12 cellular contexts compared by ENCODE assay signal in genomic region chr11:2527621-2528291, GRCh38.
DNase-seq lines count a peak whose midpoint lies in the region; ATAC-seq lines count a peak whose summit lies in the region.
"Had no signal": no experiment of that assay in that cellular context is flagged by ENCODE, and none has a peak within 500 bp of the region (broad histone marks: within the 10 kb centered on the region; RNA-seq: fewer than 3 reads in every experiment).

No MANE protein-coding gene starts in this region.

- no peak overlapping the region for H3K4me3 Mint-ChIP-seq in activated naive CD8-positive, alpha-beta T cell treated with anti-CD3 and anti-CD28 coated beads, Interleukin-2, amount 10 ng/mL, durations not matched to agents 7 days and 5 days
- H3K4me3 Mint-ChIP-seq in activated naive CD8-positive, alpha-beta T cell treated with anti-CD3 and anti-CD28 coated beads for 36 hours = no peak overlapping the region
- H3K4me3 Mint-ChIP-seq in naive thymus-derived CD4-positive, alpha-beta T cell = peak overlapping the region in 3 of 10 donors; percentile 22 to 58 (median 30)

- peak; percentile 29 for DNase-seq in activated naive CD8-positive, alpha-beta T cell treated with anti-CD3 and anti-CD28 coated beads, Interleukin-2, amount 10 ng/mL, durations not matched to agents 7 days and 5 days
- no peak for DNase-seq in activated naive CD8-positive, alpha-beta T cell treated with anti-CD3 and anti-CD28 coated beads for 36 hours
- peak in 1 of 9 donors; percentile 1 for DNase-seq in naive thymus-derived CD4-positive, alpha-beta T cell
- peak; percentile 48 to 70 for DNase-seq in aorta
- DNase-seq in GOT3 (lab: John Stamatoyannopoulos, UW) = no peak
- no peak for DNase-seq in AG08395 (ENCODE audit: low spot score)
- DNase-seq: amniotic stem cell; effector CD8-positive, alpha-beta T cell; NCI-H1436 treated with DMSO at 0.1 percent for 48 hours had no signal

- CTCF ChIA-PET in naive thymus-derived CD4-positive, alpha-beta T cell (lab: Charles Lee) = interaction anchor here (1.0 to 1.4 kb wide), 4 partner anchors 64 to 361 kb away, joined by 3 to 6 read pairs (median 4); no protein-coding TSS in a partner anchor

- no peaks in the 10 kb centered on the region for H3K9me3 Mint-ChIP-seq in activated naive CD8-positive, alpha-beta T cell treated with anti-CD3 and anti-CD28 coated beads, Interleukin-2, amount 10 ng/mL, durations not matched to agents 7 days and 5 days
- H3K9me3 Mint-ChIP-seq in activated naive CD8-positive, alpha-beta T cell treated with anti-CD3 and anti-CD28 coated beads for 36 hours = no peaks in the 10 kb centered on the region
- H3K9me3 Mint-ChIP-seq in naive thymus-derived CD4-positive, alpha-beta T cell = no peaks in the 10 kb centered on the region

- no peaks in the 10 kb centered on the region for H3K27me3 Mint-ChIP-seq in activated naive CD8-positive, alpha-beta T cell treated with anti-CD3 and anti-CD28 coated beads, Interleukin-2, amount 10 ng/mL, durations not matched to agents 7 days and 5 days
- H3K27me3 Mint-ChIP-seq in activated naive CD8-positive, alpha-beta T cell treated with anti-CD3 and anti-CD28 coated beads for 36 hours = no peaks in the 10 kb centered on the region
- no peaks in the 10 kb centered on the region for H3K27me3 Mint-ChIP-seq in naive thymus-derived CD4-positive, alpha-beta T cell

- H3K27ac ChIP-seq in duodenal mucosa (ENCODE audit: low read depth, low read length) = peak overlapping the region; percentile 64
- peak overlapping the region; percentile 58 for H3K27ac ChIP-seq in naive thymus-derived CD4-positive, alpha-beta T cell (ENCODE audit: low read depth, low read length)
- H3K27ac ChIP-seq in aorta (ENCODE audit: low read depth in 1 of 2, low read length in 2 of 2) = no peak overlapping the region
- H3K27ac ChIP-seq: foreskin keratinocyte had no signal

- no peak overlapping the region for H3K27ac Mint-ChIP-seq in activated naive CD8-positive, alpha-beta T cell treated with anti-CD3 and anti-CD28 coated beads, Interleukin-2, amount 10 ng/mL, durations not matched to agents 7 days and 5 days
- no peak overlapping the region for H3K27ac Mint-ChIP-seq in activated naive CD8-positive, alpha-beta T cell treated with anti-CD3 and anti-CD28 coated beads for 36 hours
- peak overlapping the region in 6 of 9 donors; percentile 60 to 91 (median 86) for H3K27ac Mint-ChIP-seq in naive thymus-derived CD4-positive, alpha-beta T cell

- H3K4me1 Mint-ChIP-seq in activated naive CD8-positive, alpha-beta T cell treated with anti-CD3 and anti-CD28 coated beads, Interleukin-2, amount 10 ng/mL, durations not matched to agents 7 days and 5 days = peaks cover 15% of the 10 kb centered on the region
- peaks cover 26% of the 10 kb centered on the region for H3K4me1 Mint-ChIP-seq in activated naive CD8-positive, alpha-beta T cell treated with anti-CD3 and anti-CD28 coated beads for 36 hours
- H3K4me1 Mint-ChIP-seq in naive thymus-derived CD4-positive, alpha-beta T cell = peaks cover 23 to 62% (median 46%) of the 10 kb centered on the region in 7 donors

- intact Hi-C loops in naive thymus-derived CD4-positive, alpha-beta T cell (cut with micrococcal nuclease) = no loop called here
- intact Hi-C loops in aorta (cut with DNase I) = no loop called here

- peak overlapping the region; percentile 28 to 48 for H3K4me3 ChIP-seq in duodenal mucosa (ENCODE audit: low read depth in 1 of 2, low read length in 2 of 2)
- no peak overlapping the region for H3K4me3 ChIP-seq in naive thymus-derived CD4-positive, alpha-beta T cell (ENCODE audit: low read length)
- H3K4me3 ChIP-seq in aorta (ENCODE audit: low read length in 2 of 2) = no peak overlapping the region

- H3K36me3 Mint-ChIP-seq in activated naive CD8-positive, alpha-beta T cell treated with anti-CD3 and anti-CD28 coated beads, Interleukin-2, amount 10 ng/mL, durations not matched to agents 7 days and 5 days = no peaks in the 10 kb centered on the region
- no peaks in the 10 kb centered on the region for H3K36me3 Mint-ChIP-seq in activated naive CD8-positive, alpha-beta T cell treated with anti-CD3 and anti-CD28 coated beads for 36 hours
- H3K36me3 Mint-ChIP-seq in naive thymus-derived CD4-positive, alpha-beta T cell = peaks cover 0 to 10% (median 0%) of the 10 kb centered on the region in 5 donors

- WGBS in aorta, 2 donors = 92 to 94% methylated on average over 22 of the region's 22 CpGs

- peaks cover 62 to 75% of the 10 kb centered on the region in 2 donors for H3K4me1 ChIP-seq in duodenal mucosa (ENCODE audit: control insufficient read depth in 1 of 2, insufficient read depth in 2 of 2, low read length in 2 of 2)
- peaks cover 0 to 27% of the 10 kb centered on the region in 2 donors for H3K4me1 ChIP-seq in naive thymus-derived CD4-positive, alpha-beta T cell (ENCODE audit: control insufficient read depth in 2 of 2, insufficient read depth in 2 of 2, low read length in 2 of 2)
- no peaks in the 10 kb centered on the region for H3K4me1 ChIP-seq in aorta (ENCODE audit: control insufficient read depth in 1 of 2, insufficient read depth in 2 of 2, low read length in 2 of 2)
- H3K4me1 ChIP-seq: foreskin keratinocyte had no signal

- peaks cover 0 to 16% of the 10 kb centered on the region in 2 donors for H3K36me3 ChIP-seq in duodenal mucosa (ENCODE audit: control insufficient read depth in 1 of 2, insufficient read depth in 2 of 2, low read length in 2 of 2)
- H3K36me3 ChIP-seq in naive thymus-derived CD4-positive, alpha-beta T cell (ENCODE audit: control insufficient read depth in 2 of 3, insufficient read depth in 3 of 3, low read length in 3 of 3) = peaks cover 0 to 29% (median 0%) of the 10 kb centered on the region in 3 experiments
- H3K36me3 ChIP-seq in aorta (ENCODE audit: control insufficient read depth in 1 of 2, insufficient read depth in 2 of 2, low read length in 1 of 2) = no peaks in the 10 kb centered on the region

- H3K9me3 ChIP-seq in duodenal mucosa (ENCODE audit: control insufficient read depth in 1 of 2, low read length in 2 of 2) (no peaks in the 10 kb centered on the region), aorta (ENCODE audit: control insufficient read depth, low read length) (no peaks in the 10 kb centered on the region)
- H3K9me3 ChIP-seq in naive thymus-derived CD4-positive, alpha-beta T cell (ENCODE audit: control insufficient read depth in 2 of 3, low read length in 3 of 3) = no peaks in the 10 kb centered on the region

- H3K9ac ChIP-seq in duodenal mucosa (ENCODE audit: low read depth in 1 of 2, low read length in 2 of 2) = peak overlapping the region; percentile 58 to 64

- POLR2A ChIA-PET in activated naive CD8-positive, alpha-beta T cell treated with anti-CD3 and anti-CD28 coated beads, Interleukin-2, amount 10 ng/mL, durations not matched to agents 7 days and 5 days (lab: Charles Lee) = no interaction called here
- POLR2A ChIA-PET in naive thymus-derived CD4-positive, alpha-beta T cell (lab: Charles Lee) = interaction anchor here (1.3 kb wide), 1 partner anchor 86 kb away, joined by 3 read pairs; no protein-coding TSS in a partner anchor

- ATAC-seq in activated naive CD8-positive, alpha-beta T cell treated with anti-CD3 and anti-CD28 coated beads, Interleukin-2, amount 10 ng/mL, durations not matched to agents 7 days and 5 days (ENCODE audit: low read depth) = no peak
- ATAC-seq in naive thymus-derived CD4-positive, alpha-beta T cell = no peak
- ATAC-seq in aorta (ENCODE audit: low FRiP score) (no peak), GM19463 (IDR thresholded peaks at IDR 0.05; ENCODE audit: unreplicated experiment) (no peak)

- H3K27me3 ChIP-seq in duodenal mucosa (ENCODE audit: control insufficient read depth in 1 of 2, insufficient read depth in 2 of 2, low read length in 2 of 2) = no peaks in the 10 kb centered on the region
- H3K27me3 ChIP-seq in naive thymus-derived CD4-positive, alpha-beta T cell (ENCODE audit: control insufficient read depth in 2 of 2, insufficient read depth in 2 of 2, low read length in 2 of 2) = no peaks in the 10 kb centered on the region
- no peaks in the 10 kb centered on the region for H3K27me3 ChIP-seq in aorta (ENCODE audit: control insufficient read depth in 1 of 2, insufficient read depth in 2 of 2, low read length in 1 of 2)

Comparison
In these comparisons a context has a peak if more than half of its experiments do, and no peak if none do; other contexts are left out.
1. DNase-seq: peak in activated naive CD8-positive, alpha-beta T cell treated with anti-CD3 and anti-CD28 coated beads, Interleukin-2, amount 10 ng/mL, durations not matched to agents 7 days and 5 days (single experiment) and aorta (2 of 2); none in activated naive CD8-positive, alpha-beta T cell treated with anti-CD3 and anti-CD28 coated beads for 36 hours (single experiment), GOT3 (single experiment) and AG08395 (single experiment).
2. H3K27ac Mint-ChIP-seq: peak in naive thymus-derived CD4-positive, alpha-beta T cell (6 of 9); none in activated naive CD8-positive, alpha-beta T cell treated with anti-CD3 and anti-CD28 coated beads, Interleukin-2, amount 10 ng/mL, durations not matched to agents 7 days and 5 days (single experiment) and activated naive CD8-positive, alpha-beta T cell treated with anti-CD3 and anti-CD28 coated beads for 36 hours (single experiment).
3. H3K27ac ChIP-seq: peak in duodenal mucosa (single experiment) and naive thymus-derived CD4-positive, alpha-beta T cell (single experiment); none in aorta (0 of 2).
4. H3K4me3 ChIP-seq: peak in duodenal mucosa (2 of 2); none in naive thymus-derived CD4-positive, alpha-beta T cell (single experiment) and aorta (0 of 2).